Comparison of ENCODE assay signal across 10 cellular contexts in the genomic region with DNA sequence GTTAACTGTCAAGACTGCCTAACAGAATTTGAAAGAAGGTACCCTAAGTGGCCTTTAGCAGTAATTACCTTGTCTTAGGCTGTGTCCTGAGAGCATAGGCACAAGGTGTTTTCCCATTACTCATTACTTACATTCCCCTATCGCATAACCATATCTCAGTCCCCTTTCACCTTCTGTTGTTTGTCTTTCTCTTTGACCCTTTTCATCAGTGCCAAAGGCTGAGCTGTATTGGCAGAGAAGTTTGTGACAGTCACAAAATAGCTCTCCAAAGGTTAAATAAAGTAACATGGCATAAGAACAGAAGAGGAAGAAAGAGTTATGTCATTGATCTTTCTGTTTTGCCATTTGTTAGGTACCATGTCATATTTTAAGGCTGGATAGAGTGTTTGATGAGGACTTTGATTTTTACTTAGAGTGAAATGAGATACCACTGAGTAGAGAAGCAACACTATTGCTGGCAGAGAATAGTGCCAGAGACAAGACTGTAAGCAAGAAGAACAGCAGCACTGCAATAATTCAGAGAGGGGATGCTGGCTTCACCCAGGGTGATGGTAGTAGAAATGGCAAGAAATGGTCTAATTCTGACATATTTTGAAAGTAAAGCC.
DNase-seq lines count a peak whose midpoint lies in the region; ATAC-seq and TF ChIP-seq lines count a peak whose summit lies in the region.
"Had no signal": no experiment of that assay in that cellular context is flagged by ENCODE, and none has a peak within 500 bp of the region (broad histone marks: within the 10 kb centered on the region; RNA-seq: fewer than 3 reads in every experiment).

No MANE protein-coding gene starts in this region.

- H3K27me3 Mint-ChIP-seq in memory B cell: no peaks in the 10 kb centered on the region

- peaks cover 10% of the 10 kb centered on the region for H3K4me1 Mint-ChIP-seq in memory B cell
- H3K4me1 Mint-ChIP-seq: mesothelial cell of epicardium had no signal

- H3K36me3 Mint-ChIP-seq in memory B cell: no peaks in the 10 kb centered on the region
- H3K36me3 Mint-ChIP-seq: mesothelial cell of epicardium had no signal

- no peaks in the 10 kb centered on the region for H3K9me3 Mint-ChIP-seq in memory B cell

- no peak overlapping the region for H3K4me3 Mint-ChIP-seq in memory B cell
- H3K4me3 Mint-ChIP-seq: mesothelial cell of epicardium had no signal

- peak; percentile 86 for ATAC-seq in GM21576 (IDR thresholded peaks at IDR 0.05; ENCODE audit: unreplicated experiment)
- peak; percentile 90 for ATAC-seq in HG03342 (IDR thresholded peaks at IDR 0.05; ENCODE audit: unreplicated experiment)
- ATAC-seq in memory B cell (ENCODE audit: low read depth): peak; percentile 32
- no peak for ATAC-seq in omental fat pad (ENCODE audit: low FRiP score)
- ATAC-seq: SK-N-SH treated with all-trans-retinoic acid at 6 μM for 48 hours had no signal

- no peak overlapping the region for H3K27ac Mint-ChIP-seq in memory B cell
- H3K27ac Mint-ChIP-seq: mesothelial cell of epicardium had no signal

- no peak for TF ChIP-seq CTCF in omental fat pad (IDR thresholded peaks at IDR 0.05)

- DNase-seq in NCI-H82 (lab: John Stamatoyannopoulos, UW) (peak; percentile 56), NCI-H82 treated with DMSO at 0.1 percent for 48 hours (lab: John Stamatoyannopoulos, UW; ENCODE audit: unreplicated experiment) (no peak), memory B cell (ENCODE audit: low spot score in 2 of 2) (no peak), omental fat pad (ENCODE audit: low spot score) (no peak), NCI-H1105 (lab: John Stamatoyannopoulos, UW) (no peak), NCI-H2107 (lab: John Stamatoyannopoulos, UW) (no peak)
